Comparison of ENCODE assay signal across 11 cellular contexts in genomic region chr5:66617223-66617861, GRCh38. TPM values are rescaled to one million over a fixed set of nuclear protein-coding genes. Genes with fewer than 3 reads are reported as not detected.
DNase-seq lines count a peak whose midpoint lies in the region; ATAC-seq and TF ChIP-seq lines count a peak whose summit lies in the region.
"Had no signal": no experiment of that assay in that cellular context is flagged by ENCODE, and none has a peak within 500 bp of the region (broad histone marks: within the 10 kb centered on the region; RNA-seq: fewer than 3 reads in every experiment).

No MANE protein-coding gene starts in this region.

- H3K9me3 ChIP-seq in Loucy (ENCODE audit: insufficient read depth, low read depth, low read length) (no peaks in the 10 kb centered on the region), mesenchymal stem cell (ENCODE audit: control insufficient read depth, low read length) (no peaks in the 10 kb centered on the region)

- H3K9me2 ChIP-seq in Loucy (replicated peaks; ENCODE audit: low read depth, low read length), result no peaks in the 10 kb centered on the region

- no peak overlapping the region for H2BK15ac ChIP-seq in mesenchymal stem cell (ENCODE audit: low read depth, poor library complexity, severe bottlenecking)

- no peak overlapping the region for H3K4ac ChIP-seq in mesenchymal stem cell (ENCODE audit: low read depth in 1 of 2, low read length in 2 of 2)

- H3K4me1 ChIP-seq in Loucy (ENCODE audit: insufficient read depth, low read length, poor library complexity, severe bottlenecking) (no peaks in the 10 kb centered on the region), mesenchymal stem cell (ENCODE audit: control insufficient read depth, insufficient read depth, low read depth, low read length) (no peaks in the 10 kb centered on the region)

- H2BK12ac ChIP-seq in mesenchymal stem cell (ENCODE audit: low read length in 2 of 2), result no peak overlapping the region

- H3K79me1 ChIP-seq in mesenchymal stem cell (replicated peaks; ENCODE audit: low read length, poor library complexity, severe bottlenecking), result no peaks in the 10 kb centered on the region

- H3K79me2 ChIP-seq in Loucy (ENCODE audit: insufficient read depth, low read length), result no peaks in the 10 kb centered on the region

- no peaks in the 10 kb centered on the region for H3F3A ChIP-seq in Loucy (ENCODE audit: low read depth)

- H3K27me3 ChIP-seq in Loucy (ENCODE audit: insufficient read depth, low read length, poor library complexity, severe bottlenecking) (no peaks in the 10 kb centered on the region), mesenchymal stem cell (ENCODE audit: control insufficient read depth in 1 of 2, insufficient read depth in 1 of 2, low read length in 2 of 2) (peaks cover 0 to 5% of the 10 kb centered on the region in 2 experiments)

- WGBS in mesenchymal stem cell, result 92% methylated on average over 4 of the region's 6 CpGs

- no peak overlapping the region for H2AK5ac ChIP-seq in mesenchymal stem cell (ENCODE audit: low read length, severe bottlenecking)

- TF ChIP-seq CTCF in Loucy (conservative IDR thresholded peaks at IDR 0.05; ENCODE audit: low read length), result no peak

- no peaks in the 10 kb centered on the region for H4K20me1 ChIP-seq in Loucy (ENCODE audit: insufficient read depth, low read length, poor library complexity, severe bottlenecking)

- DNase-seq in mesenchymal stem cell (peak; percentile 6), NOMO-1 treated with dmso at 0.1 percent for 144 hours (lab: John Stamatoyannopoulos, UW; ENCODE audit: unreplicated experiment) (no peak), NCI-H524 treated with DMSO at 0.1 percent for 48 hours (lab: John Stamatoyannopoulos, UW) (no peak)
- DNase-seq in stimulated activated CD4-positive, alpha-beta T cell treated with anti-CD3 and anti-CD28 coated beads, Interleukin-12 subunit alpha, Interleukin-12 subunit beta, amount 100 ng/mL, for 4 hours, result no peak
- DNase-seq: activated T-cell treated with anti-CD3 and anti-CD28 coated beads, Interleukin-2, amount 50 U/mL, for 48 hours; Calu3; erythroblast; H9 had no signal

- no peak overlapping the region for H4K91ac ChIP-seq in mesenchymal stem cell (ENCODE audit: low read length)

- H3K9ac ChIP-seq in Loucy (ENCODE audit: low read depth, low read length, poor library complexity, severe bottlenecking), result no peak overlapping the region
- H3K9ac ChIP-seq in mesenchymal stem cell (ENCODE audit: low read length), result no peak overlapping the region

- no peak overlapping the region for H3K14ac ChIP-seq in mesenchymal stem cell (ENCODE audit: low read length in 2 of 2)

- H3K36me3 ChIP-seq in Loucy (ENCODE audit: insufficient read depth, low read length), result no peaks in the 10 kb centered on the region
- H3K36me3 ChIP-seq in mesenchymal stem cell (ENCODE audit: control insufficient read depth in 1 of 2, insufficient read depth in 2 of 2, low read depth in 1 of 2, low read length in 2 of 2), result no peaks in the 10 kb centered on the region

- H2AFZ ChIP-seq in Loucy (ENCODE audit: low read length) (peak overlapping the region; percentile 14; the same call in 1 of the 2 replicates), mesenchymal stem cell (ENCODE audit: low read depth, low read length) (no peak overlapping the region)

- H3K4me3 ChIP-seq in Loucy (ENCODE audit: low read length, poor library complexity, severe bottlenecking) (no peak overlapping the region), mesenchymal stem cell (ENCODE audit: insufficient read depth in 1 of 2, low read depth in 1 of 2, low read length in 2 of 2) (no peak overlapping the region)

- H2BK5ac ChIP-seq in mesenchymal stem cell (ENCODE audit: low read depth, low read length, poor library complexity, severe bottlenecking), result no peak overlapping the region

- no peak overlapping the region for H3K4me2 ChIP-seq in Loucy (ENCODE audit: low read depth, low read length, poor library complexity, severe bottlenecking)
- no peak overlapping the region for H3K4me2 ChIP-seq in mesenchymal stem cell (ENCODE audit: low read length, poor library complexity, severe bottlenecking)

- no peak overlapping the region for H3K27ac ChIP-seq in mesenchymal stem cell (ENCODE audit: low read length, poor library complexity, severe bottlenecking)

- ATAC-seq in GM18867 (IDR thresholded peaks at IDR 0.05; ENCODE audit: unreplicated experiment), result peak; percentile 47
- ATAC-seq in GM21529 (IDR thresholded peaks at IDR 0.05; ENCODE audit: unreplicated experiment), result peak; percentile 75

- H3K18ac ChIP-seq in mesenchymal stem cell (ENCODE audit: low read depth in 1 of 2, low read length in 2 of 2), result no peak overlapping the region

- H2BK120ac ChIP-seq in mesenchymal stem cell (ENCODE audit: low read depth, low read length), result no peak overlapping the region

- no peak overlapping the region for H4K8ac ChIP-seq in mesenchymal stem cell (ENCODE audit: low read length)

- no peak overlapping the region for H3K23ac ChIP-seq in mesenchymal stem cell (ENCODE audit: low read length in 2 of 2)

RNA-seq across cellular contexts. Expression of gene MAST4, which starts 21.1 kb away (rescaled TPM):
- 6.1 TPM for polyA plus RNA-seq in mesenchymal stem cell (2013, experiment 1 of 2)
- 5.1 TPM for polyA plus RNA-seq in mesenchymal stem cell (2013, experiment 2 of 2)
